10 cellular contexts compared by ENCODE assay signal in the genomic region with DNA sequence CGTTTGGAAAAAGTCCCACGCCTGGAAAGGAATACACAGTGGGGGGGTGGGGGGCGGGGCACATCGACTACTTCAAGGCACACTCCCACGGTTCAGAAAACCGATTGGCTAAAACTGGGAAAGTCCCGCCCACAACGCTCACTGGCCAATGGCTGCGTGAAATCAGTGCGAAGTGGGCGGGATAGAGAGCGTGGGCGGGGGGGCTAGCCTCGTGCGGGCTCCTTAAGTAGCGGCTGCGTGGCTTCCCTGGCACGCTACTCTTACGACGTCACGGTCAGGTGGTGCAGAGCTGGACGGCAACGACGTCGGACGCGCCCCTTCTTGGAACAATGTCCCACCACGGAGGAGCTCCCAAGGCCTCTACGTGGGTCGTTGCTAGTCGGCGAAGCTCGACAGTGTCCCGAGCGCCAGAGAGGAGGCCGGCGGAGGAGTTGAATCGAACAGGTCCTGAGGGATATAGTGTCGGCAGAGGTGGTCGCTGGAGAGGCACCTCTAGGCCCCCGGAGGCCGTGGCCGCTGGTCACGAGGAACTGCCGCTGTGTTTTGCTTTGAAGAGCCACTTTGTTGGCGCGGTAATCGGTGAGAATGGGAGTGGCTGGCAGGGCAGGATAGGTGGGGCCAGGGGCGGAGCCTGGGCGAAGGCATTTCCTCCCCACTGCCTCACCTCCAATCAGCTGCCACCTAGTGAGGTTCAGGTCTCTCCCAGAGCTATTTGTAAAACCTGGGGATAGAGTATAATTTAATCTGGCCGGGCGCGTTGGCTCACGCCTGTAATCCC. TPM values are rescaled to one million over a fixed set of nuclear protein-coding genes. Genes with fewer than 3 reads are reported as not detected.
DNase-seq lines count a peak whose midpoint lies in the region; ATAC-seq, FAIRE-seq and TF ChIP-seq lines count a peak whose summit lies in the region.
"Had no signal": no experiment of that assay in that cellular context is flagged by ENCODE, and none has a peak within 500 bp of the region (broad histone marks: within the 10 kb centered on the region; RNA-seq: fewer than 3 reads in every experiment).

A gene (plus strand): TSS at position 252 of the 778 bp plus-strand sequence. CDS start 78 bp downstream, at position 330.

- no peak for FAIRE-seq in HepG2 (lab: Jason Lieb, UNC)

- intact Hi-C loops in HepG2 (cut with micrococcal nuclease; ENCODE audit: unreplicated experiment): no loop called here

- ATAC-seq in HepG2 (no peak), HG02884 (IDR thresholded peaks at IDR 0.05; ENCODE audit: unreplicated experiment) (no peak), HG03196 (IDR thresholded peaks at IDR 0.05; ENCODE audit: unreplicated experiment) (no peak)

- H3K4me1 ChIP-seq in liver (ENCODE audit: control insufficient read depth in 4 of 4, insufficient read depth in 4 of 4, low read length in 3 of 4) (no peaks in the 10 kb centered on the region), HepG2 (ENCODE audit: insufficient read depth, low read length) (no peaks in the 10 kb centered on the region)

- no peak within 1 kb of the TSS for H2AFZ ChIP-seq in HepG2 (ENCODE audit: low read length)

- H4K20me1 ChIP-seq in HepG2 (ENCODE audit: insufficient read depth, low read length): no peaks in the 10 kb centered on the region

- H3K27ac ChIP-seq in liver (ENCODE audit: low read depth in 1 of 2, low read length in 2 of 2) (no peak within 1 kb of the TSS), HepG2 (ENCODE audit: extremely low read length, insufficient read depth, low read length) (no peak within 1 kb of the TSS)

- WGBS in liver: 71% methylated on average over 54 of the region's 54 CpGs
- WGBS in HepG2 (ENCODE audit: low lambda C conversion rate): 73% methylated on average over 52 of the region's 54 CpGs

- H3K9ac ChIP-seq in liver (ENCODE audit: low read depth in 1 of 2, low read length in 2 of 2) (no peak within 1 kb of the TSS), HepG2 (ENCODE audit: insufficient read depth, low read depth, low read length) (no peak within 1 kb of the TSS)

- TF ChIP-seq RAD21 in liver (IDR thresholded peaks at IDR 0.05): no peak
- no peak for TF ChIP-seq RAD21 in HepG2 (CRISPR knock-in tag; IDR thresholded peaks at IDR 0.05)

- H3K4me2 ChIP-seq in HepG2 (ENCODE audit: low read depth, low read length): no peak within 1 kb of the TSS

- no peak for TF ChIP-seq POLR2A in HepG2 (IDR thresholded peaks at IDR 0.05; ENCODE audit: insufficient read depth in 1 of 2, low read depth in 2 of 2, low read length in 2 of 2)

- CTCF ChIA-PET in HepG2 (lab: Yijun Ruan, JAX; ENCODE audit: low intra/inter-chr PET ratio, low total read pairs): no interaction called here

- no peaks in the 10 kb centered on the region for H3K27me3 ChIP-seq in liver (ENCODE audit: control insufficient read depth in 4 of 4, insufficient read depth in 4 of 4, low read length in 3 of 4)
- H3K27me3 ChIP-seq in HepG2 (ENCODE audit: control insufficient read depth in 1 of 2, insufficient read depth in 2 of 2, low read length in 2 of 2): 0 out of 5 replicates have a peak, but pooled peaks cover 0 to 3% of the 10 kb centered on the region in 2 experiments

- H3K36me3 ChIP-seq in liver (ENCODE audit: control insufficient read depth in 4 of 4, insufficient read depth in 3 of 4, low read depth in 1 of 4, low read length in 3 of 4): no peaks in the 10 kb centered on the region
- H3K36me3 ChIP-seq in HepG2 (replicated peaks in 1 of 2; ENCODE audit: control insufficient read depth in 1 of 2, insufficient read depth in 2 of 2, low read length in 2 of 2): no peaks in the 10 kb centered on the region

- BruUV-seq in HepG2 (replicated peaks; lab: Mats Ljungman, UMichigan): no TSS peak

- POLR2A ChIA-PET in HepG2 (lab: Yijun Ruan, JAX): no interaction called here

- no peaks in the 10 kb centered on the region for H3K79me2 ChIP-seq in HepG2 (ENCODE audit: insufficient read depth, low read length)

- no peak for TF ChIP-seq CTCF in liver (IDR thresholded peaks at IDR 0.05; ENCODE audit: low read depth, low read length, missing input control)
- no peak for TF ChIP-seq CTCF in HepG2 (CRISPR knock-in tag; IDR thresholded peaks at IDR 0.05)

- in situ Hi-C loops in HepG2 (cut with HindIII; ENCODE audit: extremely low pct_ligation_motif_present, low pct_unique_long_range_greater_than_20kb): no loop called here

- DNase-seq in HepG2 (ENCODE audit: low spot score) (no peak), fibroblast of peridontal ligament (ENCODE audit: extremely low read depth) (peak; percentile 44), retina (peak; percentile 4), HCEC 1CT (no peak)
- DNase-seq in activated CD4-positive, alpha-beta T cell treated with anti-CD3 and anti-CD28 coated beads for 48 hours: peak; percentile 62
- DNase-seq: DND-41 had no signal

- peaks cover 0 to 3% (median 0%) of the 10 kb centered on the region in 4 donors for H3K9me3 ChIP-seq in liver (ENCODE audit: control insufficient read depth in 4 of 4, low read length in 3 of 4)
- no peaks in the 10 kb centered on the region for H3K9me3 ChIP-seq in HepG2 (ENCODE audit: low read length)

- H3K4me3 ChIP-seq in liver (ENCODE audit: low read depth in 1 of 3, low read length in 3 of 3) (peak within 1 kb of the TSS; percentile 22 to 40 (median 26)), HepG2 (replicated peaks in 1 of 3; ENCODE audit: insufficient read depth in 1 of 3, low read depth in 2 of 3, low read length in 3 of 3) (no peak within 1 kb of the TSS)

- TF ChIP-seq EP300 in HepG2 (IDR thresholded peaks at IDR 0.05; ENCODE audit: low read depth in 2 of 2, low read length in 2 of 2) (no peak), HepG2 (CRISPR knock-in tag; IDR thresholded peaks at IDR 0.05; ENCODE audit: borderline replicate concordance) (no peak)

TF ChIP-seq in liver, 16 proteins besides CTCF, POLR2A, EP300 and RAD21:
- no peak for TF ChIP-seq HNF4G (IDR thresholded peaks at IDR 0.05)
- TF ChIP-seq EGR1 (IDR thresholded peaks at IDR 0.05; ENCODE audit: low read depth in 2 of 2): no peak
- TF ChIP-seq RXRA (IDR thresholded peaks at IDR 0.05): no peak
- no peak for TF ChIP-seq NR2F2 (IDR thresholded peaks at IDR 0.05)

TF ChIP-seq in HepG2, 621 proteins besides CTCF, POLR2A, EP300 and RAD21 (continues in another document):
- TF ChIP-seq NFIB (CRISPR knock-in tag; IDR thresholded peaks at IDR 0.05; ENCODE audit: borderline replicate concordance) (no peak), ZMYM2 (CRISPR knock-in tag; IDR thresholded peaks at IDR 0.05) (no peak), ZBTB1 (CRISPR knock-in tag; IDR thresholded peaks at IDR 0.05; ENCODE audit: borderline replicate concordance) (no peak), JUN (CRISPR knock-in tag; IDR thresholded peaks at IDR 0.05) (no peak), ZFP41 (CRISPR knock-in tag; IDR thresholded peaks at IDR 0.05; ENCODE audit: borderline replicate concordance) (no peak), ZNF451 (CRISPR knock-in tag; IDR thresholded peaks at IDR 0.05) (no peak), MAF1 (CRISPR knock-in tag; IDR thresholded peaks at IDR 0.05; ENCODE audit: borderline replicate concordance) (no peak), BHLHE40 (IDR thresholded peaks at IDR 0.05; ENCODE audit: low read length) (no peak)
- TF ChIP-seq, protein P1, sequence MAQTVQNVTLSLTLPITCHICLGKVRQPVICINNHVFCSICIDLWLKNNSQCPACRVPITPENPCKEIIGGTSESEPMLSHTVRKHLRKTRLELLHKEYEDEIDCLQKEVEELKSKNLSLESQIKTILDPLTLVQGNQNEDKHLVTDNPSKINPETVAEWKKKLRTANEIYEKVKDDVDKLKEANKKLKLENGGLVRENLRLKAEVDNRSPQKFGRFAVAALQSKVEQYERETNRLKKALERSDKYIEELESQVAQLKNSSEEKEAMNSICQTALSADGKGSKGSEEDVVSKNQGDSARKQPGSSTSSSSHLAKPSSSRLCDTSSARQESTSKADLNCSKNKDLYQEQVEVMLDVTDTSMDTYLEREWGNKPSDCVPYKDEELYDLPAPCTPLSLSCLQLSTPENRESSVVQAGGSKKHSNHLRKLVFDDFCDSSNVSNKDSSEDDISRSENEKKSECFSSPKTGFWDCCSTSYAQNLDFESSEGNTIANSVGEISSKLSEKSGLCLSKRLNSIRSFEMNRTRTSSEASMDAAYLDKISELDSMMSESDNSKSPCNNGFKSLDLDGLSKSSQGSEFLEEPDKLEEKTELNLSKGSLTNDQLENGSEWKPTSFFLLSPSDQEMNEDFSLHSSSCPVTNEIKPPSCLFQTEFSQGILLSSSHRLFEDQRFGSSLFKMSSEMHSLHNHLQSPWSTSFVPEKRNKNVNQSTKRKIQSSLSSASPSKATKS (CRISPR knock-in tag; IDR thresholded peaks at IDR 0.05): no peak

RNA-seq across cellular contexts. Expression of the gene that starts here (rescaled TPM):
- total RNA-seq in liver: under 1 TPM; 0.14 to 0.75 TPM
- under 1 TPM; 0.13 to 0.31 TPM for polyA plus RNA-seq in liver
- not detected in 2 replicates for total RNA-seq in HepG2 (2016; rRNA removed; fragmentation: Illumina TruSeq; extraction: Trizol)
- total RNA-seq in HepG2 (2016; cell fraction: cytosol; rRNA removed; fragmentation: Illumina TruSeq; extraction: Trizol; ENCODE audit: low read depth): not detected in 2 replicates
- total RNA-seq in HepG2 (2016; cell fraction: insoluble cytoplasmic fraction; rRNA removed; fragmentation: Illumina TruSeq; extraction: Trizol): not detected in 2 replicates
- total RNA-seq in HepG2 (2016; cell fraction: membrane; rRNA removed; fragmentation: Illumina TruSeq; extraction: Trizol): not detected in 2 replicates
- total RNA-seq in HepG2 (2016; cell fraction: nucleus; rRNA removed; fragmentation: Illumina TruSeq; extraction: Trizol): not detected in 2 replicates
- not detected in 2 replicates for polyA plus RNA-seq in HepG2 (2011; rRNA removed)
- not detected in 2 replicates for polyA plus RNA-seq in HepG2 (2011; cell fraction: cytosol; rRNA removed)
- not detected in 2 replicates for polyA plus RNA-seq in HepG2 (2011; cell fraction: nucleus; rRNA removed)
- polyA plus RNA-seq in HepG2 (2012): not detected in 2 replicates
- polyA plus RNA-seq in HepG2 (2016; cell fraction: cytosol; fragmentation: Illumina TruSeq; extraction: Trizol; ENCODE audit: low read depth): not detected in 2 replicates
- polyA plus RNA-seq in HepG2 (2016; cell fraction: insoluble cytoplasmic fraction; fragmentation: Illumina TruSeq; extraction: Trizol; ENCODE audit: low read depth): not detected in 2 replicates
- polyA plus RNA-seq in HepG2 (2016; cell fraction: membrane; fragmentation: Illumina TruSeq; extraction: Trizol; ENCODE audit: low read depth): not detected in 2 replicates
- polyA plus RNA-seq in HepG2 (2016; cell fraction: nucleus; fragmentation: Illumina TruSeq; extraction: Trizol; ENCODE audit: insufficient read depth, low read depth): not detected in 2 replicates
- polyA minus RNA-seq in HepG2 (2011; rRNA and poly(A)+ RNA removed; ENCODE audit: low replicate concordance): not detected in 2 replicates
- not detected in 2 replicates for polyA minus RNA-seq in HepG2 (2011; cell fraction: cytosol; rRNA and poly(A)+ RNA removed)
- not detected in 2 replicates for polyA minus RNA-seq in HepG2 (2011; cell fraction: nucleus; rRNA and poly(A)+ RNA removed)
- total RNA-seq: neural crest cell had no signal

Comparison
In these comparisons a context has a peak if more than half of its experiments do, and no peak if none do; other contexts are left out.
1. H3K4me3 ChIP-seq: peak in liver (3 of 3); none in HepG2 (0 of 3).
2. DNase-seq: peak in activated CD4-positive, alpha-beta T cell treated with anti-CD3 and anti-CD28 coated beads for 48 hours (single experiment), fibroblast of peridontal ligament (single experiment) and retina (single experiment); none in HepG2 (single experiment) and HCEC 1CT (single experiment).